8 cellular contexts compared by ENCODE assay signal in genomic region chr17:80259642-80260535, GRCh38. TPM values are rescaled to one million over a fixed set of nuclear protein-coding genes. Genes with fewer than 3 reads are reported as not detected.
DNase-seq lines count a peak whose midpoint lies in the region; TF ChIP-seq lines count a peak whose summit lies in the region.

No MANE protein-coding gene starts in this region.

- peak overlapping the region; percentile 60; the same call in 1 of the 2 replicates for H3K27ac ChIP-seq in HEK293 (ENCODE audit: extremely low read depth, low read depth, low read length)

- peaks cover 7% of the 10 kb centered on the region for H3K4me1 ChIP-seq in HEK293 (ENCODE audit: control insufficient read depth, insufficient read depth, low read length)
- H3K4me1 ChIP-seq in mononuclear cell (ENCODE audit: insufficient read depth, low read length) = peaks cover 49% of the 10 kb centered on the region

- CTCF ChIA-PET in HEK293 (lab: Yijun Ruan, JAX) = interaction anchor here (0.6 to 1.0 kb wide), 2 partner anchors 55 to 256 kb away, joined by 3 to 4 read pairs; no protein-coding TSS in a partner anchor

- H3K9me3 ChIP-seq in HEK293 (ENCODE audit: control insufficient read depth, insufficient read depth, low read depth, low read length) = no peaks in the 10 kb centered on the region
- H3K9me3 ChIP-seq in mononuclear cell (ENCODE audit: low read depth, low read length) = no peaks in the 10 kb centered on the region

- TF ChIP-seq CTCF in HEK293 (tag by site-specific recombination; IDR thresholded peaks at IDR 0.05) = no peak

- peak; percentile 89 for DNase-seq in DMS53 (lab: John Stamatoyannopoulos, UW)
- DNase-seq in NCI-H526 treated with DMSO at 0.1 percent for 48 hours (lab: John Stamatoyannopoulos, UW) = peak; percentile 6
- DNase-seq in activated CD8-positive, alpha-beta memory T cell treated with anti-CD3 and anti-CD28 coated beads, Interleukin-2, amount 50 U/mL, for 48 hours = peak; percentile 87
- peak; percentile 78 for DNase-seq in epidermal melanocyte (ENCODE audit: insufficient read length, low spot score)
- peak; percentile 81 for DNase-seq in stimulated activated CD8-positive, alpha-beta memory T cell treated with anti-CD3 and anti-CD28 coated beads, Interleukin-4, amount 100 ng/mL, for 48 hours
- DNase-seq in DMS153 treated with DMSO at 0.1 percent for 48 hours (lab: John Stamatoyannopoulos, UW; ENCODE audit: unreplicated experiment) = no peak

- no peaks in the 10 kb centered on the region for H3K27me3 ChIP-seq in mononuclear cell (ENCODE audit: insufficient read depth, low read length)

- H3K4me3 ChIP-seq in HEK293 (ENCODE audit: low read depth, low read length) (peak overlapping the region; percentile 38), mononuclear cell (ENCODE audit: low read length) (peak overlapping the region; percentile 58)

- POLR2A ChIA-PET in HEK293 (lab: Yijun Ruan, JAX) = interaction anchor here (0.6 to 1.2 kb wide), 6 partner anchors 19 to 253 kb away, joined by 3 to 6 read pairs (median 3); partner anchors contain the start of gene SGSH

- peaks cover 0 to 13% of the 10 kb centered on the region in 2 experiments; a peak in 2 of 3 replicates for H3K36me3 ChIP-seq in HEK293 (ENCODE audit: control insufficient read depth in 2 of 2, insufficient read depth in 1 of 2, low read length in 2 of 2)

TF ChIP-seq in HEK293, 187 proteins besides CTCF, POLR2A, EP300 and RAD21 (continues in another document):
- TF ChIP-seq ZSCAN30 (tag by site-specific recombination; IDR thresholded peaks at IDR 0.05) (peak; percentile 76), KLF10 (tag by site-specific recombination; IDR thresholded peaks at IDR 0.05) (peak; percentile 56; the same call in 1 of the 2 replicates), OVOL3 (tag by site-specific recombination; IDR thresholded peaks at IDR 0.05) (no peak), ZNF561 (tag by site-specific recombination; IDR thresholded peaks at IDR 0.05; ENCODE audit: borderline replicate concordance) (peak; percentile 83; the same call in 1 of the 2 replicates), ZNF335 (tag by site-specific recombination; conservative IDR thresholded peaks at IDR 0.05) (peak; percentile 64), SCRT2 (tag by site-specific recombination; IDR thresholded peaks at IDR 0.05) (no peak), ATF2 (tag by site-specific recombination; IDR thresholded peaks at IDR 0.05; ENCODE audit: low read depth) (no peak), KLF9 (tag by site-specific recombination; IDR thresholded peaks at IDR 0.05; ENCODE audit: low read depth) (peak; percentile 22; the same call in 1 of the 2 replicates), GLIS2 (tag by site-specific recombination; IDR thresholded peaks at IDR 0.05) (peak; percentile 53; the same call in 1 of the 2 replicates), ZNF350 (tag by site-specific recombination; IDR thresholded peaks at IDR 0.05) (no peak), ZNF654 (tag by site-specific recombination; IDR thresholded peaks at IDR 0.05; ENCODE audit: low read depth) (no peak), ZNF121 (tag by site-specific recombination; IDR thresholded peaks at IDR 0.05) (peak; percentile 97), ZBTB44 (tag by site-specific recombination; IDR thresholded peaks at IDR 0.05) (0 out of 2 replicates have a peak, but pooled peaks have one; percentile 23), ZNF214 (tag by site-specific recombination; IDR thresholded peaks at IDR 0.05; ENCODE audit: borderline replicate concordance) (no peak), ZNF19 (tag by site-specific recombination; IDR thresholded peaks at IDR 0.05; ENCODE audit: low read depth) (no peak), ZNF426 (tag by site-specific recombination; IDR thresholded peaks at IDR 0.05) (no peak), ZNF513 (tag by site-specific recombination; IDR thresholded peaks at IDR 0.05) (peak; percentile 10; the same call in 1 of the 2 replicates), ZBTB7A (tag by site-specific recombination; IDR thresholded peaks at IDR 0.05; ENCODE audit: low read depth) (no peak), GLI4 (tag by site-specific recombination; IDR thresholded peaks at IDR 0.05) (no peak), ZNF658 (tag by site-specific recombination; IDR thresholded peaks at IDR 0.05) (no peak), ZNF830 (tag by site-specific recombination; IDR thresholded peaks at IDR 0.05; ENCODE audit: low read depth) (no peak)
- TF ChIP-seq, protein P1, sequence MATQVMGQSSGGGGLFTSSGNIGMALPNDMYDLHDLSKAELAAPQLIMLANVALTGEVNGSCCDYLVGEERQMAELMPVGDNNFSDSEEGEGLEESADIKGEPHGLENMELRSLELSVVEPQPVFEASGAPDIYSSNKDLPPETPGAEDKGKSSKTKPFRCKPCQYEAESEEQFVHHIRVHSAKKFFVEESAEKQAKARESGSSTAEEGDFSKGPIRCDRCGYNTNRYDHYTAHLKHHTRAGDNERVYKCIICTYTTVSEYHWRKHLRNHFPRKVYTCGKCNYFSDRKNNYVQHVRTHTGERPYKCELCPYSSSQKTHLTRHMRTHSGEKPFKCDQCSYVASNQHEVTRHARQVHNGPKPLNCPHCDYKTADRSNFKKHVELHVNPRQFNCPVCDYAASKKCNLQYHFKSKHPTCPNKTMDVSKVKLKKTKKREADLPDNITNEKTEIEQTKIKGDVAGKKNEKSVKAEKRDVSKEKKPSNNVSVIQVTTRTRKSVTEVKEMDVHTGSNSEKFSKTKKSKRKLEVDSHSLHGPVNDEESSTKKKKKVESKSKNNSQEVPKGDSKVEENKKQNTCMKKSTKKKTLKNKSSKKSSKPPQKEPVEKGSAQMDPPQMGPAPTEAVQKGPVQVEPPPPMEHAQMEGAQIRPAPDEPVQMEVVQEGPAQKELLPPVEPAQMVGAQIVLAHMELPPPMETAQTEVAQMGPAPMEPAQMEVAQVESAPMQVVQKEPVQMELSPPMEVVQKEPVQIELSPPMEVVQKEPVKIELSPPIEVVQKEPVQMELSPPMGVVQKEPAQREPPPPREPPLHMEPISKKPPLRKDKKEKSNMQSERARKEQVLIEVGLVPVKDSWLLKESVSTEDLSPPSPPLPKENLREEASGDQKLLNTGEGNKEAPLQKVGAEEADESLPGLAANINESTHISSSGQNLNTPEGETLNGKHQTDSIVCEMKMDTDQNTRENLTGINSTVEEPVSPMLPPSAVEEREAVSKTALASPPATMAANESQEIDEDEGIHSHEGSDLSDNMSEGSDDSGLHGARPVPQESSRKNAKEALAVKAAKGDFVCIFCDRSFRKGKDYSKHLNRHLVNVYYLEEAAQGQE (tag by site-specific recombination; IDR thresholded peaks at IDR 0.05) = peak; percentile 77
- TF ChIP-seq, protein P2, sequence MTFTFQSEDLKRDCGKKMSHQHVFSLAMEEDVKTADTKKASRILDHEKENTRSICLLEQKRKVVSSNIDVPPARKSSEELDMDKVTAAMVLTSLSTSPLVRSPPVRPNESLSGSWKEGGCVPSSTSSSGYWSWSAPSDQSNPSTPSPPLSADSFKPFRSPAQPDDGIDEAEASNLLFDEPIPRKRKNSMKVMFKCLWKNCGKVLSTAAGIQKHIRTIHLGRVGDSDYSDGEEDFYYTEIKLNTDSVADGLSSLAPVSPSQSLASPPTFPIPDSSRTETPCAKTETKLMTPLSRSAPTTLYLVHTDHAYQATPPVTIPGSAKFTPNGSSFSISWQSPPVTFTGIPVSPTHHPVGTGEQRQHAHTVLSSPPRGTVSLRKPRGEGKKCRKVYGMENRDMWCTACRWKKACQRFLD (tag by site-specific recombination; IDR thresholded peaks at IDR 0.05) = no peak

RNA-seq across cellular contexts. Expression of gene RNF213, which starts 0.8 kb away (rescaled TPM):
- total RNA-seq in mononuclear cell = 234 TPM

RNA-seq across cellular contexts. Expression of gene SLC26A11, which starts 39.7 kb away (rescaled TPM):
- 21.9 TPM for total RNA-seq in mononuclear cell

RNA-seq across cellular contexts. Expression of gene SGSH, which starts 39.8 kb away (rescaled TPM):
- 31.3 TPM for total RNA-seq in mononuclear cell
